ENCODE assay signal across 9 cellular contexts in the genomic region with DNA sequence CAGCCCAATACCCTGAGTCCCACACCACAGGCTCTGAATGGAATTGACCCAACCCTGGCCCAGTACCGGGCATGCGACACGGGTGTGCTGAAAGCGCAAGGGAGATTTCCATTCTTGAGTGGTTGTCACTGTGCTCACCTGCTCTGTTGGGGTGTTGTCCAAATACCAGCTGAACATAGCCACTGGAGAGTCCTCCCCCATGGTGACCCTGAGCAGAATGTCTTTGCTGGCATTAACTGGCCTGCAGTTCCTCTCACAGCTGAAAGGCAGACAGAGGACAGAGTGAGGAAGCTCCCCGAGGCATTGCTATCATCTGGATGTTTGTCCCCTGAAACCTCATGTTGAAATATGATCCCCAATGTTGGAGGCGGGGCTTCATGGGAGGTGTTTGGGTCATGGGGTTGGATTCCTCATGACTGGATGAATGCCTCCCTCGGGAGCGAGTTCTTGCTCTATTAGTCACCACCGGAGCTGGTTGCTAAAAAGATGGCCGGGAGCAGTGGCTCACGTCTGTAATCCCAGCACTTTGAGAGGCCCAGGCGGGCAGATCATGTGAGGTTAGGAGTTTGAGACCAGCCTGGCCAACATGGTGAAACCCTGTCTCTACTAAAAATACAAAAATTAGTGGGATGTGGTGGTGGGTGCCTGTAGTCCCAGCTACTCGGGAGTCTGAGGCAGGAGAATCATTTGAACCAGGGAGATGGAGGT. TPM values are rescaled to one million over a fixed set of nuclear protein-coding genes. Genes with fewer than 3 reads are reported as not detected.
DNase-seq lines count a peak whose midpoint lies in the region; ATAC-seq and TF ChIP-seq lines count a peak whose summit lies in the region.
"Had no signal": no experiment of that assay in that cellular context is flagged by ENCODE, and none has a peak within 500 bp of the region (broad histone marks: within the 10 kb centered on the region; RNA-seq: fewer than 3 reads in every experiment).

No MANE protein-coding gene starts in this region.

- H3K4me1 ChIP-seq in prostate gland (replicated peaks), result no peaks in the 10 kb centered on the region

- TF ChIP-seq POLR2A in prostate gland (IDR thresholded peaks at IDR 0.05), result peak; percentile 24

- no peaks in the 10 kb centered on the region for H3K27me3 ChIP-seq in prostate gland (replicated peaks; ENCODE audit: insufficient read depth)

- H3K4me1 Mint-ChIP-seq in activated T-cell treated with anti-CD3 and anti-CD28 coated beads, Interleukin-2, amount 50 U/mL, for 72 hours (ENCODE audit: low read depth), result no peaks in the 10 kb centered on the region

- intact Hi-C loops in Right ventricle myocardium inferior (cut with DNase I) (loop anchor here (2.0 to 10.0 kb wide), 3 partner anchors 42 to 146 kb away; a partner anchor contains a TSS), prostate gland (cut with DNase I) (no loop called here)

- no peaks in the 10 kb centered on the region for H3K9me3 ChIP-seq in prostate gland

- no peak overlapping the region for H3K4me3 Mint-ChIP-seq in activated T-cell treated with anti-CD3 and anti-CD28 coated beads, Interleukin-2, amount 50 U/mL, for 72 hours

- H3K36me3 ChIP-seq in prostate gland, result no peaks in the 10 kb centered on the region

- ATAC-seq in SK-N-SH treated with all-trans-retinoic acid at 6 μM for 48 hours, result peak; percentile 98
- ATAC-seq in Right ventricle myocardium inferior, result peak; percentile 93
- no peak for ATAC-seq in HG03469 (IDR thresholded peaks at IDR 0.05; ENCODE audit: unreplicated experiment)
- ATAC-seq in GM19455 (IDR thresholded peaks at IDR 0.05; ENCODE audit: unreplicated experiment), result no peak
- no peak for ATAC-seq in activated T-cell treated with anti-CD3 and anti-CD28 coated beads, Interleukin-2, amount 50 U/mL, for 72 hours (replicated peaks in 1 of 2)

- H3K9me3 Mint-ChIP-seq in activated T-cell treated with anti-CD3 and anti-CD28 coated beads, Interleukin-2, amount 50 U/mL, for 72 hours, result no peaks in the 10 kb centered on the region

- no peak for TF ChIP-seq CTCF in prostate gland (IDR thresholded peaks at IDR 0.05)

- no peaks in the 10 kb centered on the region for H3K36me3 Mint-ChIP-seq in activated T-cell treated with anti-CD3 and anti-CD28 coated beads, Interleukin-2, amount 50 U/mL, for 72 hours (ENCODE audit: insufficient read depth in 2 of 2)

- H3K4me3 ChIP-seq in prostate gland, result no peak overlapping the region

- 36% methylated on average over 13 of the region's 13 CpGs for WGBS in prostate gland

- peak; percentile 90 for DNase-seq in HPDE6-E6E7 (ENCODE audit: extremely low spot score)
- peak; percentile 85 for DNase-seq in Right ventricle myocardium inferior (ENCODE audit: missing footprints)
- DNase-seq in prostate gland (ENCODE audit: low spot score), result peak; percentile 58
- no peak for DNase-seq in SHP77 (lab: John Stamatoyannopoulos, UW)
- no peak for DNase-seq in activated T-cell treated with anti-CD3 and anti-CD28 coated beads, Interleukin-2, amount 50 U/mL, for 72 hours

- H3K27me3 Mint-ChIP-seq in activated T-cell treated with anti-CD3 and anti-CD28 coated beads, Interleukin-2, amount 50 U/mL, for 72 hours (ENCODE audit: low read depth), result no peaks in the 10 kb centered on the region

- no peak overlapping the region for H3K27ac ChIP-seq in prostate gland

- no peak overlapping the region for H3K27ac Mint-ChIP-seq in activated T-cell treated with anti-CD3 and anti-CD28 coated beads, Interleukin-2, amount 50 U/mL, for 72 hours

TF ChIP-seq in SK-N-SH treated with all-trans-retinoic acid at 6 μM for 48 hours, 23 proteins besides CTCF, POLR2A, EP300 and RAD21:
- TF ChIP-seq ZFP30 (CRISPR knock-in tag; IDR thresholded peaks at IDR 0.05) (no peak), ESRRG (CRISPR knock-in tag; IDR thresholded peaks at IDR 0.05) (no peak)

RNA-seq across cellular contexts. Expression of a gene that starts 57.3 kb away (rescaled TPM):
- not detected for total RNA-seq in Right ventricle myocardium inferior
- total RNA-seq in prostate gland, result 1 to 10 TPM in 1 of 2 donors, under 1 TPM in 1; 0.18 to 2.2 TPM
- not detected for total RNA-seq in activated T-cell treated with anti-CD3 and anti-CD28 coated beads, Interleukin-2, amount 50 U/mL, for 72 hours
- total RNA-seq: T-helper 2 cell treated with Interferon-gamma antibody and Interleukin-4, amounts not matched to agents 100 ng/mL and 5 ng/mL, for 36 hours had no signal

Comparison
In these comparisons a context has a peak if more than half of its experiments do, and no peak if none do; other contexts are left out.
1. DNase-seq: peak in HPDE6-E6E7 (single experiment), Right ventricle myocardium inferior (single experiment) and prostate gland (single experiment); none in SHP77 (0 of 2) and activated T-cell treated with anti-CD3 and anti-CD28 coated beads, Interleukin-2, amount 50 U/mL, for 72 hours (0 of 2).
2. ATAC-seq: peak in SK-N-SH treated with all-trans-retinoic acid at 6 μM for 48 hours (single experiment) and Right ventricle myocardium inferior (single experiment); none in HG03469 (single experiment), GM19455 (single experiment) and activated T-cell treated with anti-CD3 and anti-CD28 coated beads, Interleukin-2, amount 50 U/mL, for 72 hours (0 of 2).